ENCODE assay signal across 9 cellular contexts in the genomic region with DNA sequence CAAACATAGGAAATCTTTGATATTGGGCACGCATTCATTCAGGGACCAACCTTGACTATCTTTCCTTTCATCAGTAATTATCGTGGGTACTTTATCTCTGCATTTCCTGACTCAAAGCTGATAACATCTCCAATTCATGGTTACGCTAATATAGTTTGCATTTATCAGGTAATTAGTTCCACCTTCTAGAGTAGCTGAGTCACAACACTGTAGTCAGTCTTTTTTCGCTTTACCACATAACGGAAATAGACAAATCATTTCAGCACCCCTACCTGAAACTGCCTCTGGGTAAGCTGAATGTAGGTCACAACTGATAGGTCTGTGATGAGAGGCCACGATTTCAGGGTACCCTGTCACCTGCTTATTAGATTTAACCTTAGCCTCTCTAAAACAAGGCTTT. TPM values are rescaled to one million over a fixed set of nuclear protein-coding genes. Genes with fewer than 3 reads are reported as not detected.
DNase-seq lines count a peak whose midpoint lies in the region; ATAC-seq and TF ChIP-seq lines count a peak whose summit lies in the region.
"Had no signal": no experiment of that assay in that cellular context is flagged by ENCODE, and none has a peak within 500 bp of the region (broad histone marks: within the 10 kb centered on the region; RNA-seq: fewer than 3 reads in every experiment).

No MANE protein-coding gene starts in this region.

- CTCF ChIA-PET in mammary epithelial cell (lab: Charles Lee; ENCODE audit: low non-redundant PET): no interaction called here
- CTCF ChIA-PET in activated CD4-positive, alpha-beta memory T cell treated with anti-CD3 and anti-CD28 coated beads, Interleukin-2, amount 10 ng/mL, durations not matched to agents 7 days and 5 days (lab: Charles Lee): interaction anchor here (0.9 to 2.0 kb wide), 8 partner anchors 9 to 250 kb away, joined by 3 to 11 read pairs (median 4); no protein-coding TSS in a partner anchor

- H3K4me1 ChIP-seq in mammary epithelial cell (ENCODE audit: insufficient read depth, low read length): peaks cover 9% of the 10 kb centered on the region
- H3K4me1 ChIP-seq in breast epithelium: no peaks in the 10 kb centered on the region

- H3K4me3 ChIP-seq in mammary epithelial cell (replicated peaks in 1 of 3; ENCODE audit: insufficient read depth in 1 of 3, low read depth in 2 of 3, low read length in 3 of 3): no peak overlapping the region
- H3K4me3 ChIP-seq in breast epithelium: no peak overlapping the region

- POLR2A ChIA-PET in activated CD4-positive, alpha-beta memory T cell treated with anti-CD3 and anti-CD28 coated beads, Interleukin-2, amount 10 ng/mL, durations not matched to agents 7 days and 5 days (lab: Charles Lee): interaction anchor here (0.8 to 2.3 kb wide), 16 partner anchors 9 to 517 kb away, joined by 3 to 26 read pairs (median 4); a partner anchor contains a TSS

- 87% methylated on average over 5 of the region's 6 CpGs for WGBS in mammary epithelial cell (ENCODE audit: low coverage, missing lambda C conversion rate)

- no peak for TF ChIP-seq POLR2A in breast epithelium (IDR thresholded peaks at IDR 0.05)

- peaks cover 50% of the 10 kb centered on the region for H3K4me1 Mint-ChIP-seq in activated CD4-positive, alpha-beta memory T cell treated with anti-CD3 and anti-CD28 coated beads, Interleukin-2, amount 10 ng/mL, durations not matched to agents 7 days and 5 days
- peaks cover 38% of the 10 kb centered on the region for H3K4me1 Mint-ChIP-seq in stimulated activated naive CD8-positive, alpha-beta T cell treated with anti-CD3 and anti-CD28 coated beads, Interleukin-15, amount 100 ng/mL, for 72 hours

- dilution Hi-C loops in mammary epithelial cell (cut with HindIII; ENCODE audit: low sequenced_read_pairs): no loop called here

- H3K27me3 ChIP-seq in mammary epithelial cell (ENCODE audit: insufficient read depth, low read length) (no peaks in the 10 kb centered on the region), breast epithelium (no peaks in the 10 kb centered on the region)

- peaks cover 41% of the 10 kb centered on the region for H3K36me3 Mint-ChIP-seq in activated CD4-positive, alpha-beta memory T cell treated with anti-CD3 and anti-CD28 coated beads, Interleukin-2, amount 10 ng/mL, durations not matched to agents 7 days and 5 days (ENCODE audit: low read depth)

- H3K27ac ChIP-seq in mammary epithelial cell (ENCODE audit: insufficient read depth, low read depth, low read length): no peak overlapping the region
- no peak overlapping the region for H3K27ac ChIP-seq in breast epithelium

- H3K9me3 ChIP-seq in mammary epithelial cell (replicated peaks; ENCODE audit: insufficient read depth, low read length) (no peaks in the 10 kb centered on the region), breast epithelium (no peaks in the 10 kb centered on the region)

- no peak overlapping the region for H3K4me2 ChIP-seq in mammary epithelial cell (ENCODE audit: insufficient read depth, low read depth, low read length)

- H4K20me1 ChIP-seq in mammary epithelial cell (ENCODE audit: insufficient read depth, low read length): no peaks in the 10 kb centered on the region

- in situ Hi-C loops in mammary epithelial cell (cut with MboI; ENCODE audit: low sequenced_read_pairs in 2 of 2): no loop called here

- H2AFZ ChIP-seq in mammary epithelial cell (ENCODE audit: low read depth, low read length): no peak overlapping the region

- peak overlapping the region; percentile 65 for H3K27ac Mint-ChIP-seq in activated CD4-positive, alpha-beta memory T cell treated with anti-CD3 and anti-CD28 coated beads, Interleukin-2, amount 10 ng/mL, durations not matched to agents 7 days and 5 days
- no peak overlapping the region for H3K27ac Mint-ChIP-seq in stimulated activated naive CD8-positive, alpha-beta T cell treated with anti-CD3 and anti-CD28 coated beads, Interleukin-15, amount 100 ng/mL, for 72 hours

- H3K4me3 Mint-ChIP-seq in activated CD4-positive, alpha-beta memory T cell treated with anti-CD3 and anti-CD28 coated beads, Interleukin-2, amount 10 ng/mL, durations not matched to agents 7 days and 5 days: peak overlapping the region; percentile 6
- peak overlapping the region in 1 of 2 donors; percentile 33 for H3K4me3 Mint-ChIP-seq in stimulated activated naive CD8-positive, alpha-beta T cell treated with anti-CD3 and anti-CD28 coated beads, Interleukin-15, amount 100 ng/mL, for 72 hours

- TF ChIP-seq CTCF in mammary epithelial cell (conservative IDR thresholded peaks at IDR 0.05 in 1 of 2, IDR thresholded peaks at IDR 0.05 in 1 of 2; ENCODE audit: extremely low read depth in 1 of 2, insufficient read depth in 1 of 2, low read depth in 1 of 2, low read length in 2 of 2) (no peak), breast epithelium (IDR thresholded peaks at IDR 0.05) (no peak)

- H3K79me2 ChIP-seq in mammary epithelial cell (ENCODE audit: insufficient read depth, low read length): no peaks in the 10 kb centered on the region

- H3K36me3 ChIP-seq in mammary epithelial cell (ENCODE audit: insufficient read depth, low read length) (no peaks in the 10 kb centered on the region), breast epithelium (no peaks in the 10 kb centered on the region)

- DNase-seq in mammary epithelial cell: peak; percentile 17
- DNase-seq in breast epithelium (ENCODE audit: low spot score in 2 of 2): no peak
- peak; percentile 58 for DNase-seq in activated CD4-positive, alpha-beta memory T cell treated with anti-CD3 and anti-CD28 coated beads, Interleukin-2, amount 10 ng/mL, durations not matched to agents 7 days and 5 days
- DNase-seq in stimulated activated naive CD8-positive, alpha-beta T cell treated with anti-CD3 and anti-CD28 coated beads, Interleukin-15, amount 100 ng/mL, for 72 hours: peak in 1 of 2 donors; percentile 60
- no peak for DNase-seq in NCI-H146 treated with DMSO at 0.1 percent for 48 hours (lab: John Stamatoyannopoulos, UW; ENCODE audit: unreplicated experiment)
- DNase-seq in NCI-H2227 treated with DMSO at 0.1 percent for 48 hours (lab: John Stamatoyannopoulos, UW): no peak
- no peak for DNase-seq in 8988T

- H3K9ac ChIP-seq in mammary epithelial cell (ENCODE audit: insufficient read depth, low read length): no peak overlapping the region

- peak; percentile 100 for ATAC-seq in HG03108 (IDR thresholded peaks at IDR 0.05; ENCODE audit: unreplicated experiment)
- peak; percentile 99 for ATAC-seq in stimulated activated naive CD8-positive, alpha-beta T cell treated with anti-CD3 and anti-CD28 coated beads, Interleukin-15, amount 100 ng/mL, for 72 hours

- H3K27me3 Mint-ChIP-seq in activated CD4-positive, alpha-beta memory T cell treated with anti-CD3 and anti-CD28 coated beads, Interleukin-2, amount 10 ng/mL, durations not matched to agents 7 days and 5 days: peaks cover 9% of the 10 kb centered on the region
- H3K27me3 Mint-ChIP-seq in stimulated activated naive CD8-positive, alpha-beta T cell treated with anti-CD3 and anti-CD28 coated beads, Interleukin-15, amount 100 ng/mL, for 72 hours: no peaks in the 10 kb centered on the region

- intact Hi-C loops in mammary epithelial cell (cut with micrococcal nuclease): no loop called here
- intact Hi-C loops in breast epithelium (cut with DNase I; ENCODE audit: low total_unique reads): no loop called here

- peaks cover 7% of the 10 kb centered on the region for H3K9me3 Mint-ChIP-seq in activated CD4-positive, alpha-beta memory T cell treated with anti-CD3 and anti-CD28 coated beads, Interleukin-2, amount 10 ng/mL, durations not matched to agents 7 days and 5 days
- H3K9me3 Mint-ChIP-seq in stimulated activated naive CD8-positive, alpha-beta T cell treated with anti-CD3 and anti-CD28 coated beads, Interleukin-15, amount 100 ng/mL, for 72 hours: no peaks in the 10 kb centered on the region

- no TSS peak for BruUV-seq in mammary epithelial cell (replicated peaks; lab: Mats Ljungman, UMichigan)

RNA-seq across cellular contexts. Expression of a gene that starts 36.7 kb away (rescaled TPM):
- total RNA-seq in mammary epithelial cell (not detected), breast epithelium (not detected)
- not detected for polyA plus RNA-seq in mammary epithelial cell
- polyA minus RNA-seq in mammary epithelial cell: not detected
- 1 to 10 TPM; 3.8 to 4.7 TPM for total RNA-seq in activated CD4-positive, alpha-beta memory T cell treated with anti-CD3 and anti-CD28 coated beads, Interleukin-2, amount 10 ng/mL, durations not matched to agents 7 days and 5 days
- total RNA-seq: fibroblast of villous mesenchyme had no signal

RNA-seq across cellular contexts. Expression of a gene that starts 42.0 kb away (rescaled TPM):
- total RNA-seq in mammary epithelial cell (10 to 100 TPM; 10.0 to 10.4 TPM), breast epithelium (10 to 100 TPM; 13.1 to 38.6 (median 18.7) TPM)
- polyA plus RNA-seq in mammary epithelial cell: 3.2 TPM
- polyA minus RNA-seq in mammary epithelial cell: 10.6 TPM
- total RNA-seq in activated CD4-positive, alpha-beta memory T cell treated with anti-CD3 and anti-CD28 coated beads, Interleukin-2, amount 10 ng/mL, durations not matched to agents 7 days and 5 days: 10 to 100 TPM; 21.8 to 24.4 TPM

Comparison
In these comparisons a context has a peak if more than half of its experiments do, and no peak if none do; other contexts are left out.
1. DNase-seq: peak in mammary epithelial cell (single experiment) and activated CD4-positive, alpha-beta memory T cell treated with anti-CD3 and anti-CD28 coated beads, Interleukin-2, amount 10 ng/mL, durations not matched to agents 7 days and 5 days (single experiment); none in breast epithelium (0 of 2), NCI-H146 treated with DMSO at 0.1 percent for 48 hours (single experiment), NCI-H2227 treated with DMSO at 0.1 percent for 48 hours (single experiment) and 8988T (single experiment).
2. RNA of a gene that starts 36.7 kb away (total RNA-seq): 3.8 to 4.7 TPM in activated CD4-positive, alpha-beta memory T cell treated with anti-CD3 and anti-CD28 coated beads, Interleukin-2, amount 10 ng/mL, durations not matched to agents 7 days and 5 days; not detected in mammary epithelial cell and not detected in breast epithelium; every median in the first group is over 4 times any median in the second.